17 cellular contexts compared by ENCODE assay signal in the genomic region with DNA sequence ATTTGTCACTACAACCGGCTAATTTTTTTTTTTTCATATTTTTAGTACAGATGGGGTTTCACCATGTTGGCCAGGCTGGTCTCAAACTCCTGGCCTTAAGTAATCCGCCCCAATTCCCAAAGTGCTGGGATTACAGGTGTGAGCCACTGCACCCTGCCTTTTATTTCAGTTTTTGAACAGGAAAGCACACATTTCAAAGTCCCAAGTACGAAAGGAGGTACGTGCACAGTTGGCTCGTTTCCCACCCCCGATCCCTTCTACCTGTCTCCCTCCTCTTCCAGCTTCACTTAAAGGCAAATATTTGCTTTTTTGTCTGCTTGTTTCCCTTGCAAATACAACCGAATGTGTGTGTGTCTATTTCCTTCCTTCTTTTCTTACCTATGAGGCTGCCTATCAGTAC. TPM values are rescaled to one million over a fixed set of nuclear protein-coding genes. Genes with fewer than 3 reads are reported as not detected.
DNase-seq lines count a peak whose midpoint lies in the region; TF ChIP-seq lines count a peak whose summit lies in the region.
"Had no signal": no experiment of that assay in that cellular context is flagged by ENCODE, and none has a peak within 500 bp of the region (broad histone marks: within the 10 kb centered on the region; RNA-seq: fewer than 3 reads in every experiment).

No MANE protein-coding gene starts in this region.

- WGBS in endodermal cell (ENCODE audit: insufficient coverage in 1 of 2, insufficient read length in 1 of 2), 2 experiments, result 90 to 93% methylated on average over 6 to 7 of the region's 7 CpGs
- 16 to 60% methylated on average over 7 of the region's 7 CpGs for WGBS in sigmoid colon, 2 donors

- CTCF ChIA-PET in Caco-2 (lab: Charles Lee), result no interaction called here

- no peaks in the 10 kb centered on the region for H3K36me3 Mint-ChIP-seq in Caco-2 (ENCODE audit: insufficient read depth, unreplicated experiment)
- no peaks in the 10 kb centered on the region for H3K36me3 Mint-ChIP-seq in endodermal cell (ENCODE audit: low read depth)
- H3K36me3 Mint-ChIP-seq: CD4-positive, CD25-positive, alpha-beta regulatory T cell had no signal

- no TSS peak for BruUV-seq in Caco-2 (replicated peaks; lab: Mats Ljungman, UMichigan)

- POLR2A ChIA-PET in Caco-2 (lab: Charles Lee), result no interaction called here

- no peak for TF ChIP-seq CTCF in Caco-2 (IDR thresholded peaks at IDR 0.05; ENCODE audit: insufficient read depth in 1 of 2, low read depth in 1 of 2, low read length in 1 of 2, severe bottlenecking in 1 of 2, unreplicated experiment in 1 of 2)
- TF ChIP-seq CTCF in LNCaP clone FGC (IDR thresholded peaks at IDR 0.05; ENCODE audit: control insufficient read depth, extremely low read depth, insufficient read depth), result no peak
- no peak for TF ChIP-seq CTCF in endodermal cell (conservative IDR thresholded peaks at IDR 0.05)
- no peak for TF ChIP-seq CTCF in sigmoid colon (IDR thresholded peaks at IDR 0.05)

- H3K9me3 Mint-ChIP-seq in Caco-2 (ENCODE audit: unreplicated experiment) (no peaks in the 10 kb centered on the region), endodermal cell (no peaks in the 10 kb centered on the region)
- H3K9me3 Mint-ChIP-seq: IgD-negative memory B cell had no signal

- H3K36me3 ChIP-seq in Caco-2 (ENCODE audit: control insufficient read depth, insufficient read depth, low read length), result no peaks in the 10 kb centered on the region
- H3K36me3 ChIP-seq in endodermal cell (ENCODE audit: control insufficient read depth, insufficient read depth, low read length), result no peaks in the 10 kb centered on the region
- no peaks in the 10 kb centered on the region for H3K36me3 ChIP-seq in sigmoid colon

- DNase-seq in Caco-2 (peak in 1 of 2 experiments; percentile 10), LNCaP clone FGC (ENCODE audit: low read depth) (peak; percentile 27), NCI-H748 treated with DMSO at 0.1 percent for 48 hours (lab: John Stamatoyannopoulos, UW) (peak; percentile 48), mesenteric fat pad (ENCODE audit: low spot score) (peak; percentile 14), endodermal cell (no peak), KG1 (lab: John Stamatoyannopoulos, UW) (no peak), sigmoid colon (no peak)
- DNase-seq: AML-193; CD4-positive, CD25-positive, alpha-beta regulatory T cell; NCI-H1436 treated with DMSO at 0.1 percent for 48 hours; NCI-H2171; NCI-H510A; PC-9; SK-N-SH had no signal

- H3K4me3 Mint-ChIP-seq in Caco-2 (ENCODE audit: unreplicated experiment) (peak overlapping the region; percentile 3), endodermal cell (no peak overlapping the region)
- H3K4me3 Mint-ChIP-seq: CD4-positive, CD25-positive, alpha-beta regulatory T cell; IgD-negative memory B cell had no signal

- H3K4me1 ChIP-seq in Caco-2, result peaks cover 5% of the 10 kb centered on the region; the same call in 1 of the 2 replicates
- no peaks in the 10 kb centered on the region for H3K4me1 ChIP-seq in endodermal cell (ENCODE audit: control insufficient read depth, insufficient read depth, low read length)
- no peaks in the 10 kb centered on the region for H3K4me1 ChIP-seq in sigmoid colon

- H3K4me1 Mint-ChIP-seq in Caco-2 (ENCODE audit: low read depth, unreplicated experiment), result peaks cover 7% of the 10 kb centered on the region
- H3K4me1 Mint-ChIP-seq in endodermal cell, result peaks cover 3% of the 10 kb centered on the region
- H3K4me1 Mint-ChIP-seq: IgD-negative memory B cell had no signal

- no peak for TF ChIP-seq POLR2A in sigmoid colon (IDR thresholded peaks at IDR 0.05)

- TF ChIP-seq EP300 in sigmoid colon (IDR thresholded peaks at IDR 0.05), result no peak

- H3K27ac Mint-ChIP-seq in Caco-2 (ENCODE audit: unreplicated experiment) (no peak overlapping the region), endodermal cell (no peak overlapping the region)
- H3K27ac Mint-ChIP-seq: CD4-positive, CD25-positive, alpha-beta regulatory T cell had no signal

- intact Hi-C loops in Caco-2 (cut with micrococcal nuclease; ENCODE audit: unreplicated experiment), result no loop called here
- intact Hi-C loops in sigmoid colon (cut with DNase I), result no loop called here

- H3K27me3 ChIP-seq in Caco-2 (replicated peaks; ENCODE audit: control insufficient read depth, insufficient read depth, low read length) (no peaks in the 10 kb centered on the region), endodermal cell (ENCODE audit: control insufficient read depth, insufficient read depth, low read length, poor library complexity, severe bottlenecking) (no peaks in the 10 kb centered on the region), sigmoid colon (peaks cover 0 to 42% (median 13%) of the 10 kb centered on the region in 3 donors)

- no peaks in the 10 kb centered on the region for H3K9me3 ChIP-seq in Caco-2
- H3K9me3 ChIP-seq in endodermal cell (ENCODE audit: control insufficient read depth, low read length), result no peaks in the 10 kb centered on the region
- no peaks in the 10 kb centered on the region for H3K9me3 ChIP-seq in sigmoid colon
- H3K9me3 ChIP-seq: SK-N-SH had no signal

- no peak overlapping the region for H3K27ac ChIP-seq in endodermal cell (ENCODE audit: low read depth, low read length)
- no peak overlapping the region for H3K27ac ChIP-seq in sigmoid colon
- H3K27ac ChIP-seq: PC-9 had no signal

- no peak overlapping the region for H3K9ac ChIP-seq in endodermal cell (ENCODE audit: extremely low read depth, low read length, poor library complexity, severe bottlenecking)
- H3K9ac ChIP-seq: SK-N-SH had no signal

- H3K4me3 ChIP-seq in Caco-2 (ENCODE audit: low read depth, low read length) (no peak overlapping the region), LNCaP clone FGC (ENCODE audit: low read depth, low read length) (no peak overlapping the region), endodermal cell (ENCODE audit: low read length) (no peak overlapping the region), sigmoid colon (no peak overlapping the region)
- H3K4me3 ChIP-seq: PC-9 had no signal

- H3K27me3 Mint-ChIP-seq in Caco-2 (ENCODE audit: insufficient read depth, unreplicated experiment), result no peaks in the 10 kb centered on the region
- H3K27me3 Mint-ChIP-seq in endodermal cell (ENCODE audit: insufficient read depth), result peaks cover 6% of the 10 kb centered on the region

RNA-seq across cellular contexts. Expression of gene ZIC5, which starts 30.5 kb away (rescaled TPM):
- total RNA-seq in Caco-2 (2022), result 0.49 and 0.66 TPM in 2 replicates
- total RNA-seq in mesenteric fat pad, result not detected
- 10 to 100 TPM; 11.0 to 13.7 TPM for total RNA-seq in endodermal cell
- polyA plus RNA-seq in endodermal cell (2013, experiment 1 of 2), result 40.1 TPM
- 36.9 TPM for polyA plus RNA-seq in endodermal cell (2013, experiment 2 of 2)
- not detected for total RNA-seq in sigmoid colon
- polyA plus RNA-seq in sigmoid colon, result not detected
- total RNA-seq: CD4-positive, CD25-positive, alpha-beta regulatory T cell; Right ventricle myocardium inferior; T-helper 1 cell treated with Interleukin-12 subunit alpha and Interleukin-12 subunit beta and Interleukin-4 antibody, amounts not matched to agents 30 ng/mL and 1 ng/mL, for 36 hours had no signal
- polyA plus RNA-seq: CD4-positive, CD25-positive, alpha-beta regulatory T cell; IgD-negative memory B cell; SK-N-SH had no signal

RNA-seq across cellular contexts. Expression of gene ZIC2, which starts 40.5 kb away (rescaled TPM):
- total RNA-seq in Caco-2 (2022) (1.3 and 1.9 TPM in 2 replicates), mesenteric fat pad (not detected), endodermal cell (100 to 1,000 TPM; 182 to 301 TPM), sigmoid colon (not detected)
- 198 TPM for polyA plus RNA-seq in endodermal cell (2013, experiment 1 of 2)
- polyA plus RNA-seq in endodermal cell (2013, experiment 2 of 2), result 160 TPM
- under 1 TPM in 1 of 3 donors, not detected in 2; 0.03 TPM for polyA plus RNA-seq in sigmoid colon
- total RNA-seq: CD4-positive, CD25-positive, alpha-beta regulatory T cell; Right ventricle myocardium inferior had no signal
- polyA plus RNA-seq: CD4-positive, CD25-positive, alpha-beta regulatory T cell; IgD-negative memory B cell; SK-N-SH had no signal

Comparison
In these comparisons a context has a peak if more than half of its experiments do, and no peak if none do; other contexts are left out.
1. DNase-seq: peak in LNCaP clone FGC (single experiment), NCI-H748 treated with DMSO at 0.1 percent for 48 hours (single experiment) and mesenteric fat pad (single experiment); none in endodermal cell (single experiment), KG1 (single experiment) and sigmoid colon (single experiment).
2. RNA of gene ZIC2, which starts 40.5 kb away (total RNA-seq): 182 to 301 TPM in endodermal cell; 1.3 to 1.9 TPM in Caco-2, not detected in mesenteric fat pad (single experiment) and not detected in sigmoid colon; every median in the first group is over 10 times any median in the second.